8 cellular contexts compared by ENCODE assay signal in genomic region chr12:104695453-104696148, GRCh38.
A peak's percentile ranks its signal among the peaks of the same experiment; 100 is the strongest.
DNase-seq lines count a peak whose midpoint lies in the region; ATAC-seq and TF ChIP-seq lines count a peak whose summit lies in the region.

No MANE protein-coding gene starts in this region.

- H3K27ac Mint-ChIP-seq in activated naive CD4-positive, alpha-beta T cell treated with anti-CD3 and anti-CD28 coated beads for 36 hours: peak overlapping the region; percentile 93

- CTCF ChIA-PET in OCI-LY7 (lab: Charles Lee; ENCODE audit: unreplicated experiment): interaction anchor here (0.6 kb wide), 1 partner anchor 12 kb away, joined by 3 read pairs; no protein-coding TSS in a partner anchor
- CTCF ChIA-PET in activated naive CD4-positive, alpha-beta T cell treated with anti-CD3 and anti-CD28 coated beads for 36 hours (lab: Charles Lee): interaction anchor here (0.7 to 1.5 kb wide), 8 partner anchors 9 to 350 kb away, joined by 3 to 6 read pairs (median 4); no protein-coding TSS in a partner anchor

- TF ChIP-seq CTCF in GM13977 (IDR thresholded peaks at IDR 0.05; ENCODE audit: extremely low read depth, insufficient read depth, missing control alignments) (no peak), OCI-LY7 (conservative IDR thresholded peaks at IDR 0.05; ENCODE audit: low read length) (no peak)

- intact Hi-C loops in OCI-LY7 (cut with micrococcal nuclease; ENCODE audit: unreplicated experiment): no loop called here
- intact Hi-C loops in activated naive CD4-positive, alpha-beta T cell treated with anti-CD3 and anti-CD28 coated beads for 36 hours (cut with micrococcal nuclease): loop anchor here (1.0 to 2.0 kb wide), 13 partner anchors 8 to 767 kb away; partner anchors contain the start of gene SLC41A2

- H3K36me3 ChIP-seq in OCI-LY7 (ENCODE audit: insufficient read depth, low read length): peaks cover 8% of the 10 kb centered on the region

- H3K27me3 Mint-ChIP-seq in activated naive CD4-positive, alpha-beta T cell treated with anti-CD3 and anti-CD28 coated beads for 36 hours (ENCODE audit: low read depth): no peaks in the 10 kb centered on the region

- peaks cover 12% of the 10 kb centered on the region for H3K36me3 Mint-ChIP-seq in activated naive CD4-positive, alpha-beta T cell treated with anti-CD3 and anti-CD28 coated beads for 36 hours (ENCODE audit: low read depth)

- no peak overlapping the region for H2AFZ ChIP-seq in OCI-LY7 (ENCODE audit: low read length)

- H3K9me3 ChIP-seq in OCI-LY7 (ENCODE audit: low read length): no peaks in the 10 kb centered on the region

- H3K79me2 ChIP-seq in OCI-LY7 (ENCODE audit: insufficient read depth, low read depth, low read length): no peaks in the 10 kb centered on the region

- H4K20me1 ChIP-seq in OCI-LY7 (ENCODE audit: insufficient read depth, low read length): no peaks in the 10 kb centered on the region

- H3K4me3 ChIP-seq in OCI-LY7 (ENCODE audit: low read depth, low read length, poor library complexity, severe bottlenecking): no peak overlapping the region

- peaks cover 61% of the 10 kb centered on the region for H3K4me1 Mint-ChIP-seq in activated naive CD4-positive, alpha-beta T cell treated with anti-CD3 and anti-CD28 coated beads for 36 hours (ENCODE audit: low read depth)

- BruUV-seq in OCI-LY7 (replicated peaks; lab: Mats Ljungman, UMichigan): no TSS peak

- H3K4me1 ChIP-seq in OCI-LY7 (ENCODE audit: insufficient read depth, low read length, poor library complexity, severe bottlenecking): peaks cover 19% of the 10 kb centered on the region

- ATAC-seq in HG03066 (IDR thresholded peaks at IDR 0.05; ENCODE audit: low read depth, unreplicated experiment) (peak; percentile 38), HG02970 (IDR thresholded peaks at IDR 0.05; ENCODE audit: low FRiP score, unreplicated experiment) (no peak)

- POLR2A ChIA-PET in OCI-LY7 (lab: Charles Lee): interaction anchor here (0.6 to 0.7 kb wide), 2 partner anchors 37 to 159 kb away, joined by 3 read pairs; no protein-coding TSS in a partner anchor

- H3K27ac ChIP-seq in OCI-LY7 (ENCODE audit: low read depth, low read length, poor library complexity, severe bottlenecking): no peak overlapping the region

- no peaks in the 10 kb centered on the region for H3K9me2 ChIP-seq in OCI-LY7 (ENCODE audit: insufficient read depth, low read length)

- H3K4me3 Mint-ChIP-seq in activated naive CD4-positive, alpha-beta T cell treated with anti-CD3 and anti-CD28 coated beads for 36 hours: peak overlapping the region; percentile 37

- in situ Hi-C loops in GM13977 (cut with MboI; ENCODE audit: low pct_unique_long_range_greater_than_20kb, low sequenced_read_pairs, unreplicated experiment): loop anchor here (25.0 kb wide), 1 partner anchor 367 kb away; no protein-coding TSS in a partner anchor

- peak overlapping the region; percentile 45 for H3K4me2 ChIP-seq in OCI-LY7 (ENCODE audit: low read length)

- DNase-seq in GM13977 (ENCODE audit: low spot score) (peak; percentile 50), OCI-LY7 (ENCODE audit: low spot score) (peak; percentile 27), non-pigmented ciliary epithelial cell (ENCODE audit: low read depth) (peak; percentile 96), ecto neural progenitor cell (ENCODE audit: low spot score) (no peak), mucosa of gallbladder (ENCODE audit: low spot score) (no peak)
- DNase-seq in activated naive CD4-positive, alpha-beta T cell treated with anti-CD3 and anti-CD28 coated beads for 36 hours: peak; percentile 97

- peaks cover 6% of the 10 kb centered on the region for H3K9me3 Mint-ChIP-seq in activated naive CD4-positive, alpha-beta T cell treated with anti-CD3 and anti-CD28 coated beads for 36 hours

Comparison
In these comparisons a context has a peak if more than half of its experiments do, and no peak if none do; other contexts are left out.
1. DNase-seq: peak in GM13977 (single experiment), OCI-LY7 (single experiment), activated naive CD4-positive, alpha-beta T cell treated with anti-CD3 and anti-CD28 coated beads for 36 hours (single experiment) and non-pigmented ciliary epithelial cell (single experiment); none in ecto neural progenitor cell (single experiment) and mucosa of gallbladder (single experiment).